21 cellular contexts compared by ENCODE assay signal in genomic region chr12:25768151-25768550, GRCh38.
DNase-seq lines count a peak whose midpoint lies in the region; ATAC-seq, FAIRE-seq and TF ChIP-seq lines count a peak whose summit lies in the region.
"Had no signal": no experiment of that assay in that cellular context is flagged by ENCODE, and none has a peak within 500 bp of the region (broad histone marks: within the 10 kb centered on the region; RNA-seq: fewer than 3 reads in every experiment).

No MANE protein-coding gene starts in this region.

- TF ChIP-seq CTCF in MCF 10A (IDR thresholded peaks at IDR 0.05; ENCODE audit: unreplicated experiment) (no peak), breast epithelium (IDR thresholded peaks at IDR 0.05) (no peak), VCaP (conservative IDR thresholded peaks at IDR 0.05) (no peak), foreskin keratinocyte (conservative IDR thresholded peaks at IDR 0.05) (no peak), right atrium auricular region (IDR thresholded peaks at IDR 0.05) (no peak)

- no peaks in the 10 kb centered on the region for H3K36me3 ChIP-seq in breast epithelium
- H3K36me3 ChIP-seq in small intestine (ENCODE audit: control insufficient read depth in 2 of 2, insufficient read depth in 2 of 2, low read length in 2 of 2), result no peaks in the 10 kb centered on the region
- H3K36me3 ChIP-seq in right atrium auricular region, result no peaks in the 10 kb centered on the region

- CTCF ChIA-PET in MCF 10A (lab: Yijun Ruan, JAX), result interaction anchor here (0.6 to 0.9 kb wide), 3 partner anchors 12 to 73 kb away, joined by 3 to 5 read pairs (median 3); no protein-coding TSS in a partner anchor

- no peak overlapping the region for H3K4me3 Mint-ChIP-seq in MCF 10A (ENCODE audit: unreplicated experiment)
- H3K4me3 Mint-ChIP-seq: CD4-positive, CD25-positive, alpha-beta regulatory T cell had no signal

- BruUV-seq in MCF 10A (replicated peaks; lab: Mats Ljungman, UMichigan), result no TSS peak

- ATAC-seq in foreskin keratinocyte (no peak), HG03025 (IDR thresholded peaks at IDR 0.05; ENCODE audit: low FRiP score, unreplicated experiment) (no peak)

- H3K4me1 Mint-ChIP-seq in MCF 10A (ENCODE audit: insufficient read depth, unreplicated experiment), result peaks cover 24% of the 10 kb centered on the region
- H3K4me1 Mint-ChIP-seq: CD4-positive, CD25-positive, alpha-beta regulatory T cell had no signal

- H3K9me3 Mint-ChIP-seq in MCF 10A (ENCODE audit: unreplicated experiment), result no peaks in the 10 kb centered on the region

- POLR2A ChIA-PET in MCF 10A (lab: Yijun Ruan, JAX), result interaction anchor here (1.7 to 2.0 kb wide), 2 partner anchors 20 to 183 kb away, joined by 5 read pairs; no protein-coding TSS in a partner anchor

- no peaks in the 10 kb centered on the region for H3K4me1 ChIP-seq in breast epithelium
- peaks cover 26% of the 10 kb centered on the region for H3K4me1 ChIP-seq in foreskin keratinocyte
- no peaks in the 10 kb centered on the region for H3K4me1 ChIP-seq in small intestine (ENCODE audit: control insufficient read depth in 2 of 2, insufficient read depth in 1 of 2, low read depth in 1 of 2, low read length in 1 of 2)
- H3K4me1 ChIP-seq in right atrium auricular region, result no peaks in the 10 kb centered on the region

- peak overlapping the region; percentile 25 for H3K27ac Mint-ChIP-seq in MCF 10A (ENCODE audit: low read depth, unreplicated experiment)
- H3K27ac Mint-ChIP-seq: CD4-positive, CD25-positive, alpha-beta regulatory T cell had no signal

- DNase-seq in MCF 10A (ENCODE audit: unreplicated experiment) (no peak), breast epithelium (ENCODE audit: low spot score in 2 of 2) (no peak), foreskin keratinocyte (no peak), small intestine (no peak), right atrium auricular region (ENCODE audit: low spot score) (no peak)
- DNase-seq: 8988T; ACHN; CD4-positive, CD25-positive, alpha-beta regulatory T cell; DMS153; H7; Kasumi-1; MV-4-11; NCI-H1105; NCI-H2029; NCI-H446 treated with DMSO at 0.1 percent for 48 hours; NCI-H526 treated with DMSO at 0.1 percent for 48 hours; SHP77 had no signal

- FAIRE-seq in small intestine (lab: Jason Lieb, UNC), result no peak
- FAIRE-seq: GM19239 had no signal

- H3K9me3 ChIP-seq in breast epithelium (no peaks in the 10 kb centered on the region), small intestine (ENCODE audit: control insufficient read depth, low read depth) (no peaks in the 10 kb centered on the region), right atrium auricular region (no peaks in the 10 kb centered on the region)

- H3K27me3 ChIP-seq in breast epithelium (no peaks in the 10 kb centered on the region), foreskin keratinocyte (no peaks in the 10 kb centered on the region), small intestine (ENCODE audit: control insufficient read depth in 2 of 2, insufficient read depth in 2 of 2, low read length in 2 of 2) (no peaks in the 10 kb centered on the region), right atrium auricular region (no peaks in the 10 kb centered on the region)

- intact Hi-C loops in MCF 10A (cut with micrococcal nuclease) (no loop called here), breast epithelium (cut with DNase I; ENCODE audit: low total_unique reads) (no loop called here)

- H3K4me3 ChIP-seq in breast epithelium, result no peak overlapping the region
- no peak overlapping the region for H3K4me3 ChIP-seq in small intestine (ENCODE audit: low read depth in 1 of 2, low read length in 2 of 2)
- H3K4me3 ChIP-seq in right atrium auricular region, result no peak overlapping the region

- no peak for TF ChIP-seq POLR2A in breast epithelium (IDR thresholded peaks at IDR 0.05)

- H3K36me3 Mint-ChIP-seq in MCF 10A (ENCODE audit: insufficient read depth, unreplicated experiment), result no peaks in the 10 kb centered on the region
- H3K36me3 Mint-ChIP-seq: CD4-positive, CD25-positive, alpha-beta regulatory T cell had no signal

- H3K27ac ChIP-seq in breast epithelium (no peak overlapping the region), VCaP (peak overlapping the region; percentile 75), foreskin keratinocyte (peak overlapping the region; percentile 22), small intestine (ENCODE audit: low read depth in 1 of 2, low read length in 1 of 2) (no peak overlapping the region), right atrium auricular region (no peak overlapping the region)
- H3K27ac ChIP-seq: RWPE1 had no signal

- no peaks in the 10 kb centered on the region for H3K27me3 Mint-ChIP-seq in MCF 10A (ENCODE audit: insufficient read depth, unreplicated experiment)
- H3K27me3 Mint-ChIP-seq: CD4-positive, CD25-positive, alpha-beta regulatory T cell had no signal

- WGBS in small intestine, 3 donors, result 79 to 87% (median 81%) methylated on average over 2 of the region's 2 CpGs

Comparison
In these comparisons a context has a peak if more than half of its experiments do, and no peak if none do; other contexts are left out.
1. H3K27ac ChIP-seq: peak in VCaP (single experiment) and foreskin keratinocyte (single experiment); none in breast epithelium (0 of 2), small intestine (0 of 2) and right atrium auricular region (0 of 2).